In the genomic region with DNA sequence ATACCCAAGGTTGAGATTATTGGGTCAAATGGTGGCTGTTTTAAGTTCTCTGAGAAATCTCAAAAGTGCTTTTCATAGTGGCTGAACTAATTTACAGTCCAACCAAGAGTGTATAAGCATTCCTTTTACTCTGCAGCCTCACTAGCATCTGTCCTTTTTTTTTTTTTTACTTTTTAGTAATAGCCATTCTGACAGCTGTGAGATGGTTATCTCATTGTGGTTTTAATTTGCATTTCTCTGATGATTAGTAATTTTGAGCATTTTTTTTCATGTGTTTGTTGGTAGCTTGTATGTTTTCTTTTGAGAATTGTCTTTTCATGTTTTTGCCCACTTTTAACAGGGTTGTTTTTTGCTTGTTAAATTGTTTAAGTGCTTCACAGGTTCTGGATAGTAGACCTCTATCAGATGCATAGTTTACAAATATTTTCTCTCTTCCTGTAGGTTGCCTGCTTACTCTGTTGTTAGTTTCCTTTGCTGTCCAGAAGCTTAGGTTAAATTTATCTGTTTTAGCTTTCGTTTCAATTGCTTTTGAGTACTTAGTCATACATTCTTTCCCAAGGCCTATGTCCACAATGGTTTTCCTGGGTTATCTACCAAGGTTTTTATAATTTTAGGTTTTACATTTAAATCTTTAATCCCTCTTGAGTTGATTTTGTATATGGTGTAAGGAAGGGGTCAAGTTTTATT, we compare ENCODE assay signal across 18 cellular contexts.
DNase-seq lines count a peak whose midpoint lies in the region; ATAC-seq lines count a peak whose summit lies in the region.
"Had no signal": no experiment of that assay in that cellular context is flagged by ENCODE, and none has a peak within 500 bp of the region (broad histone marks: within the 10 kb centered on the region; RNA-seq: fewer than 3 reads in every experiment).

No MANE protein-coding gene starts in this region.

- DNase-seq in astrocyte of the hippocampus (ENCODE audit: low read depth, low spot score): peak; percentile 26
- no peak for DNase-seq in GM19238 (ENCODE audit: insufficient read length, low spot score)
- DNase-seq in MV-4-11 (lab: John Stamatoyannopoulos, UW): no peak
- DNase-seq in SHP77 (lab: John Stamatoyannopoulos, UW): no peak
- DNase-seq in stimulated activated CD4-positive, alpha-beta T cell treated with anti-CD3 and anti-CD28 coated beads, Interleukin-2, amount 100 ng/mL, for 48 hours: no peak
- DNase-seq: ACHN; activated CD4-positive, alpha-beta memory T cell treated with anti-CD3 and anti-CD28 coated beads for 36 hours; activated gamma-delta T cell treated with Interleukin-2 at 50 U/mL for 16 hours; heart right ventricle; NCI-H187 treated with DMSO at 0.1 percent for 48 hours; NCI-H446 treated with DMSO at 0.1 percent for 48 hours; NK-92 treated with Interleukin-12 subunit alpha and Interleukin-12 subunit beta, amount 100 ng/mL, for 24 hours; stimulated activated CD4-positive, alpha-beta T cell treated with anti-CD3 and anti-CD28 coated beads, Interleukin-1b, Interleukin-23, amount 100 ng/mL, for 48 hours; stimulated activated naive CD4-positive, alpha-beta T cell; WERI-Rb-1 had no signal

- ATAC-seq in GM18517 (IDR thresholded peaks at IDR 0.05; ENCODE audit: unreplicated experiment) (peak; percentile 57), GM19452 (IDR thresholded peaks at IDR 0.05; ENCODE audit: unreplicated experiment) (peak; percentile 49), HG02981 (IDR thresholded peaks at IDR 0.05; ENCODE audit: unreplicated experiment) (peak; percentile 60)
- ATAC-seq: heart right ventricle had no signal
